29 cellular contexts compared by ENCODE assay signal in genomic region chr16:62276632-62277031, GRCh38.
"Had no signal": no experiment of that assay in that cellular context is flagged by ENCODE, and none has a peak within 500 bp of the region (broad histone marks: within the 10 kb centered on the region; RNA-seq: fewer than 3 reads in every experiment).

No MANE protein-coding gene starts in this region.

- H3K4me3 ChIP-seq: neural progenitor cell, ovary, psoas muscle, right lobe of liver, sigmoid colon, suprapubic skin, testis, tibial artery, transverse colon, upper lobe of right lung, uterus had no signal

- H3K36me3 ChIP-seq: neural progenitor cell, ovary, right lobe of liver, sigmoid colon, suprapubic skin, tibial artery, transverse colon, upper lobe of right lung, uterus had no signal

- H3K9me3 ChIP-seq: ovary, psoas muscle, right lobe of liver, suprapubic skin, testis, tibial artery, transverse colon, upper lobe of right lung, uterus had no signal

- DNase-seq: naive B cell; naive thymus-derived CD8-positive, alpha-beta T cell; nephron progenitor cell; occipital lobe; ovary; posterior cingulate gyrus; psoas muscle; right cardiac atrium; right lobe of liver; sigmoid colon; small intestine; stimulated activated CD4-positive, alpha-beta T cell treated with anti-CD3 and anti-CD28 coated beads, Interleukin-15, amount 100 ng/mL, for 24 hours; stimulated activated CD4-positive, alpha-beta T cell treated with anti-CD3 and anti-CD28 coated beads, Interleukin-4, amount 100 ng/mL, for 1 hour; stimulated activated CD4-positive, alpha-beta T cell treated with anti-CD3 and anti-CD28 coated beads, Interleukin-4, amount 100 ng/mL, for 4 hours; stimulated activated CD8-positive, alpha-beta memory T cell treated with anti-CD3 and anti-CD28 coated beads, Interleukin-4, amount 100 ng/mL, for 48 hours; stimulated activated naive CD4-positive, alpha-beta T cell; stimulated activated naive CD8-positive, alpha-beta T cell treated with anti-CD3 and anti-CD28 coated beads, Interleukin-15, amount 100 ng/mL, for 72 hours; stimulated activated naive CD8-positive, alpha-beta T cell treated with anti-CD3 and anti-CD28 coated beads, Interleukin-15, Interleukin-2, amounts not matched to agents 100 U/mL and 50 U/mL, for 24 hours; substantia nigra; testis; tibial artery; transverse colon; upper lobe of right lung; uterus had no signal

- H3K27me3 ChIP-seq: neural progenitor cell, ovary, right lobe of liver, sigmoid colon, suprapubic skin, testis, tibial artery, transverse colon, upper lobe of right lung, uterus had no signal

- ATAC-seq: naive thymus-derived CD8-positive, alpha-beta T cell; natural killer cell treated with Interleukin-12 subunit alpha and Interleukin-12 subunit beta and Interleukin-15 and Interleukin-18, amount 100 ng/mL, for 72 hours; psoas muscle; right cardiac atrium; right lobe of liver; stimulated activated memory B cell treated with anti-CD40 and anti-IgM and Interleukin-4, amounts not matched to agents 10 μg/mL and 1 μg/mL and 100 μg/mL, for 72 hours; stimulated activated naive CD8-positive, alpha-beta T cell treated with anti-CD3 and anti-CD28 coated beads, Interleukin-15, amount 100 ng/mL, for 72 hours; stimulated activated naive CD8-positive, alpha-beta T cell treated with anti-CD3 and anti-CD28 coated beads, Interleukin-15, Interleukin-2, amounts not matched to agents 100 U/mL and 50 U/mL, for 24 hours; upper lobe of right lung had no signal

- H2AFZ ChIP-seq: neural progenitor cell, parathyroid adenoma had no signal

- H3K4me1 ChIP-seq: neural progenitor cell, parathyroid adenoma, psoas muscle, right lobe of liver, sigmoid colon, suprapubic skin, testis, tibial artery, transverse colon, upper lobe of right lung, uterus had no signal
